ENCODE assay signal across 28 cellular contexts in genomic region chr5:154501566-154501965, GRCh38. TPM values are rescaled to one million over a fixed set of nuclear protein-coding genes. Genes with fewer than 3 reads are reported as not detected.
DNase-seq lines count a peak whose midpoint lies in the region; ATAC-seq, FAIRE-seq and TF ChIP-seq lines count a peak whose summit lies in the region.
"Had no signal": no experiment of that assay in that cellular context is flagged by ENCODE, and none has a peak within 500 bp of the region (broad histone marks: within the 10 kb centered on the region; RNA-seq: fewer than 3 reads in every experiment).

No MANE protein-coding gene starts in this region.

- no peak overlapping the region for H3K4ac ChIP-seq in mesendoderm (ENCODE audit: low read depth, low read length)

- peak; percentile 70 for ATAC-seq in GM23338
- ATAC-seq: A549, K562 had no signal

- H2AK5ac ChIP-seq in mesendoderm (ENCODE audit: low read length), result peak overlapping the region; percentile 9

- TF ChIP-seq POLR2A in GM12891 (IDR thresholded peaks at IDR 0.05; ENCODE audit: low read depth, low read length) (no peak), ovary (IDR thresholded peaks at IDR 0.05) (no peak)

- no peaks in the 10 kb centered on the region for H3K36me3 ChIP-seq in GM23338 (ENCODE audit: insufficient read depth)
- H3K36me3 ChIP-seq in mesendoderm (ENCODE audit: control insufficient read depth, insufficient read depth, low read length), result no peaks in the 10 kb centered on the region
- H3K36me3 ChIP-seq in ovary, result no peaks in the 10 kb centered on the region
- H3K36me3 ChIP-seq: BLaER1 treated with 17β-estradiol and CSF1 and Interleukin-3, amounts not matched to agents 10 nM and 100 nM; Peyer's patch had no signal

- intact Hi-C loops in ovary (cut with DNase I), result no loop called here

- no peaks in the 10 kb centered on the region for H3K9me2 ChIP-seq in GM23338 (ENCODE audit: insufficient read depth)

- no peak overlapping the region for H2BK5ac ChIP-seq in mesendoderm (ENCODE audit: low read length)

- no peaks in the 10 kb centered on the region for H3K9me3 Mint-ChIP-seq in GM23338
- H3K9me3 Mint-ChIP-seq: CD4-positive, alpha-beta T cell had no signal

- no peak overlapping the region for H3K18ac ChIP-seq in mesendoderm (ENCODE audit: low read length)

- peaks cover 10% of the 10 kb centered on the region for H3K4me1 Mint-ChIP-seq in GM23338

- H3K4me3 Mint-ChIP-seq in GM23338, result no peak overlapping the region
- H3K4me3 Mint-ChIP-seq: CD4-positive, alpha-beta T cell had no signal

- no peak overlapping the region for H3K27ac ChIP-seq in GM23338 (ENCODE audit: low read depth)
- no peak overlapping the region for H3K27ac ChIP-seq in mesendoderm (ENCODE audit: low read depth, low read length)
- no peak overlapping the region for H3K27ac ChIP-seq in ovary
- H3K27ac ChIP-seq: A549; BLaER1 treated with 17β-estradiol and CSF1 and Interleukin-3, amounts not matched to agents 10 nM and 100 nM had no signal

- H3K79me1 ChIP-seq in mesendoderm (ENCODE audit: low read length), result no peaks in the 10 kb centered on the region

- FAIRE-seq in GM12891 (lab: Jason Lieb, UNC), result peak; percentile 80
- FAIRE-seq: A549, K562 had no signal

- H3K4me1 ChIP-seq in GM23338 (ENCODE audit: insufficient read depth), result peaks cover 3% of the 10 kb centered on the region
- H3K4me1 ChIP-seq in mesendoderm (ENCODE audit: control insufficient read depth, low read depth, low read length), result peaks cover 12% of the 10 kb centered on the region
- H3K4me1 ChIP-seq in ovary (ENCODE audit: insufficient read depth), result no peaks in the 10 kb centered on the region
- H3K4me1 ChIP-seq: A549 had no signal

- H4K5ac ChIP-seq in mesendoderm (ENCODE audit: low read length), result no peak overlapping the region

- H3K4me2 ChIP-seq in GM23338 (no peak overlapping the region), mesendoderm (ENCODE audit: low read length) (no peak overlapping the region)
- H3K4me2 ChIP-seq: A549 had no signal

- no peaks in the 10 kb centered on the region for H3K36me3 Mint-ChIP-seq in GM23338 (ENCODE audit: low read depth)

- TF ChIP-seq CTCF in GM23338 (conservative IDR thresholded peaks at IDR 0.05; ENCODE audit: low read depth in 2 of 2), result no peak
- TF ChIP-seq CTCF in ovary (IDR thresholded peaks at IDR 0.05), result no peak

- no peak overlapping the region for H3K27ac Mint-ChIP-seq in GM23338
- H3K27ac Mint-ChIP-seq: CD4-positive, alpha-beta T cell had no signal

- H3K9ac ChIP-seq in mesendoderm (ENCODE audit: low read length), result no peak overlapping the region
- H3K9ac ChIP-seq: BLaER1 treated with 17β-estradiol and CSF1 and Interleukin-3, amounts not matched to agents 10 nM and 100 nM had no signal

- DNase-seq in GM12891 (ENCODE audit: insufficient read length, low spot score) (no peak), GM23338 (ENCODE audit: low spot score) (peak; percentile 54), NCI-H69 (lab: John Stamatoyannopoulos, UW) (peak; percentile 92), mesendoderm (peak; percentile 34), NOMO-1 (lab: John Stamatoyannopoulos, UW; ENCODE audit: unreplicated experiment in 2 of 2) (no peak), ovary (no peak)
- DNase-seq in stimulated activated CD4-positive, alpha-beta T cell treated with anti-CD3 and anti-CD28 coated beads, Interleukin-2, amount 100 ng/mL, for 24 hours, result no peak
- DNase-seq: AML-193; CD4-positive, alpha-beta T cell; COR-L47; DMS53; MV-4-11; NCI-H1105; NCI-H1694 treated with DMSO at 0.1 percent for 48 hours; NCI-H2081; NCI-H446 treated with DMSO at 0.1 percent for 48 hours; NCI-H526; OCI-M1; Peyer's patch; SHP77 treated with DMSO at 0.1 percent for 48 hours; T-helper 1 cell had no signal

- no peak overlapping the region for H3K56ac ChIP-seq in mesendoderm (ENCODE audit: low read length)

- H3K79me2 ChIP-seq in GM23338 (replicated peaks; ENCODE audit: insufficient read depth) (no peaks in the 10 kb centered on the region), mesendoderm (ENCODE audit: control insufficient read depth, insufficient read depth, low read length) (no peaks in the 10 kb centered on the region)

- no peak overlapping the region for H4K8ac ChIP-seq in mesendoderm (ENCODE audit: low read depth, low read length)

- H3K9me3 ChIP-seq in ovary, result no peaks in the 10 kb centered on the region
- H3K9me3 ChIP-seq: A549; BLaER1 treated with 17β-estradiol and CSF1 and Interleukin-3, amounts not matched to agents 10 nM and 100 nM; Peyer's patch had no signal

- H3K4me3 ChIP-seq in GM23338, result no peak overlapping the region
- no peak overlapping the region for H3K4me3 ChIP-seq in mesendoderm (ENCODE audit: low read length)
- no peak overlapping the region for H3K4me3 ChIP-seq in ovary
- H3K4me3 ChIP-seq: A549; BLaER1 treated with 17β-estradiol and CSF1 and Interleukin-3, amounts not matched to agents 10 nM and 100 nM; K562; Peyer's patch had no signal

- no CpG with 5 or more reads among the region's 2 CpGs for whole genome bisulfite sequencing in mesendoderm (ENCODE audit: extremely low coverage, insufficient coverage, low lambda C conversion rate)
- WGBS in ovary, 3 donors, result 48 to 66% (median 63%) methylated on average over 2 of the region's 2 CpGs

- TF ChIP-seq EP300 in ovary (IDR thresholded peaks at IDR 0.05), result no peak

- H3F3A ChIP-seq in GM23338 (replicated peaks; ENCODE audit: low read depth), result no peaks in the 10 kb centered on the region

- H3K27me3 ChIP-seq in GM23338 (ENCODE audit: insufficient read depth), result no peaks in the 10 kb centered on the region
- H3K27me3 ChIP-seq in mesendoderm (ENCODE audit: insufficient read depth, low read length, poor library complexity), result no peaks in the 10 kb centered on the region
- no peaks in the 10 kb centered on the region for H3K27me3 ChIP-seq in ovary
- H3K27me3 ChIP-seq: Peyer's patch had no signal

- H2AFZ ChIP-seq in GM23338, result no peak overlapping the region

- no peaks in the 10 kb centered on the region for H4K20me1 ChIP-seq in GM23338 (replicated peaks; ENCODE audit: insufficient read depth)
- H4K20me1 ChIP-seq: BLaER1 treated with 17β-estradiol and CSF1 and Interleukin-3, amounts not matched to agents 10 nM and 100 nM had no signal

- no peak overlapping the region for H2BK120ac ChIP-seq in mesendoderm (ENCODE audit: low read depth, low read length)

- H3K27me3 Mint-ChIP-seq in GM23338 (ENCODE audit: insufficient read depth, low read depth, poor library complexity), result peaks cover 3% of the 10 kb centered on the region

- H3K23ac ChIP-seq in mesendoderm (ENCODE audit: low read length), result no peak overlapping the region

- no peak overlapping the region for H2BK15ac ChIP-seq in mesendoderm (replicated peaks; ENCODE audit: low read depth)

TF ChIP-seq in GM12891, 5 proteins besides CTCF, POLR2A, EP300 and RAD21:
- no peak for TF ChIP-seq POLR2AphosphoS5 (IDR thresholded peaks at IDR 0.05; ENCODE audit: low read depth, low read length)
- TF ChIP-seq SPI1 (IDR thresholded peaks at IDR 0.05; ENCODE audit: low read depth, low read length), result no peak
- no peak for TF ChIP-seq POU2F2 (IDR thresholded peaks at IDR 0.05; ENCODE audit: low read depth, low read length)
- TF ChIP-seq PAX5 (IDR thresholded peaks at IDR 0.05; ENCODE audit: insufficient read depth, low read length, severe bottlenecking), result no peak
- no peak for TF ChIP-seq TAF1 (IDR thresholded peaks at IDR 0.05; ENCODE audit: low read depth, low read length)

TF ChIP-seq in GM23338, 12 proteins besides CTCF, POLR2A, EP300 and RAD21 (continues in another document):
- TF ChIP-seq, protein P1, sequence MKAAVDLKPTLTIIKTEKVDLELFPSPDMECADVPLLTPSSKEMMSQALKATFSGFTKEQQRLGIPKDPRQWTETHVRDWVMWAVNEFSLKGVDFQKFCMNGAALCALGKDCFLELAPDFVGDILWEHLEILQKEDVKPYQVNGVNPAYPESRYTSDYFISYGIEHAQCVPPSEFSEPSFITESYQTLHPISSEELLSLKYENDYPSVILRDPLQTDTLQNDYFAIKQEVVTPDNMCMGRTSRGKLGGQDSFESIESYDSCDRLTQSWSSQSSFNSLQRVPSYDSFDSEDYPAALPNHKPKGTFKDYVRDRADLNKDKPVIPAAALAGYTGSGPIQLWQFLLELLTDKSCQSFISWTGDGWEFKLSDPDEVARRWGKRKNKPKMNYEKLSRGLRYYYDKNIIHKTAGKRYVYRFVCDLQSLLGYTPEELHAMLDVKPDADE (IDR thresholded peaks at IDR 0.05), result no peak
- TF ChIP-seq CREB1 (CRISPR knock-in tag; IDR thresholded peaks at IDR 0.05; ENCODE audit: low read depth), result no peak
- no peak for TF ChIP-seq EZH2phosphoT487 (IDR thresholded peaks at IDR 0.05; ENCODE audit: unreplicated experiment)

RNA-seq across cellular contexts. Expression of gene HAND1, which starts 23.5 kb away (rescaled TPM):
- polyA plus RNA-seq in GM12891 (2012; ENCODE audit: low read depth, missing spikeins), result 0.06 TPM
- total RNA-seq in GM23338 (2014; rRNA removed; shearing (Covaris generic)), result not detected in 2 replicates
- polyA plus RNA-seq in GM23338 (2016; fragmentation: Nextera tagmentation; extraction: Ambion mirVana), result not detected in 2 replicates
- polyA plus RNA-seq in mesendoderm (2013, experiment 1 of 2), result 0.94 TPM
- 0.81 TPM for polyA plus RNA-seq in mesendoderm (2013, experiment 2 of 2)
- not detected for total RNA-seq in ovary
- not detected for polyA plus RNA-seq in ovary
- total RNA-seq: CD4-positive, alpha-beta T cell; H4; HT1080; K562; LHCN-M2; MCF 10A had no signal
- polyA plus RNA-seq: K562 had no signal

RNA-seq across cellular contexts. Expression of gene SAP30L, which starts 55.8 kb away (rescaled TPM):
- polyA plus RNA-seq in GM12891 (2012; ENCODE audit: low read depth, missing spikeins), result 16.6 TPM
- total RNA-seq in GM23338 (2014; rRNA removed; shearing (Covaris generic)), result 11.5 and 21.4 TPM in 2 replicates
- 29.3 and 36.8 TPM in 2 replicates for polyA plus RNA-seq in GM23338 (2016; fragmentation: Nextera tagmentation; extraction: Ambion mirVana)
- polyA plus RNA-seq in mesendoderm (2013, experiment 1 of 2), result 39.5 TPM
- polyA plus RNA-seq in mesendoderm (2013, experiment 2 of 2), result 35.2 TPM
- total RNA-seq in ovary, result 10 to 100 TPM; 18.7 to 63.1 (median 41.5) TPM
- polyA plus RNA-seq in ovary, result 10 to 100 TPM; 23.1 to 58.2 TPM

Comparison
In these comparisons a context has a peak if more than half of its experiments do, and no peak if none do; other contexts are left out.
1. DNase-seq: peak in GM23338 (single experiment), NCI-H69 (single experiment) and mesendoderm (single experiment); none in GM12891 (single experiment), NOMO-1 (0 of 2), ovary (0 of 5) and stimulated activated CD4-positive, alpha-beta T cell treated with anti-CD3 and anti-CD28 coated beads, Interleukin-2, amount 100 ng/mL, for 24 hours (0 of 2).